In the genomic region with DNA sequence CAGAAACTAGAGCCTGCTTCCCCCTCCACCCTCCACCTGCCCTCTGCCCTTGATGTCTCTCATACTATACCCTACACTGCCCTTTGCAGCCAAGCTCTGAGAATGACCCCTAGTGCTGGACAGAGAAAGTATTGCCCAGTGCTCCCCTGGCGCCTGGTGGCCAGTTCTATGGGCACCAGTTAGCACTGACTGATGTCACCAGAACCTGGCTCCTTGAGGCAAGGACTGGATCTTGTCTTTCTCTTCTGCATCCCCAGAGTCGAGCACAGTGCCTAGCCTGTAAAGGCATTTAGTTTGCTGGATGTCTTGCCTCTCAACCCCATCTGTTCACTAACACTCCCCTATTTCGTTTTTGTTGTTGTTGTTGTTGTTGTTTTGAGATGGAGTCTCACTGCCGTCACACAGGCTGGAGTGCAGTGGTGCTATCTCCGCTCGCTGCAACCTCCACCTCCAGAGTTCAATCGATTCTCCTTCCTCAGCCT, we compare ENCODE assay signal across 10 cellular contexts. TPM values are rescaled to one million over a fixed set of nuclear protein-coding genes. Genes with fewer than 3 reads are reported as not detected.
DNase-seq lines count a peak whose midpoint lies in the region; ATAC-seq, FAIRE-seq and TF ChIP-seq lines count a peak whose summit lies in the region.
"Had no signal": no experiment of that assay in that cellular context is flagged by ENCODE, and none has a peak within 500 bp of the region (broad histone marks: within the 10 kb centered on the region; RNA-seq: fewer than 3 reads in every experiment).

No MANE protein-coding gene starts in this region.

- H3K27ac ChIP-seq in fibroblast of lung (ENCODE audit: insufficient read depth, low read length) (peak overlapping the region; percentile 98), small intestine (ENCODE audit: low read depth in 1 of 2, low read length in 1 of 2) (peak overlapping the region in 1 of 2 donors; percentile 26)

- H3K4me1 Mint-ChIP-seq in osteocyte (ENCODE audit: unreplicated experiment): peaks cover 59% of the 10 kb centered on the region
- no peaks in the 10 kb centered on the region for H3K4me1 Mint-ChIP-seq in stimulated activated memory B cell treated with anti-CD40 and anti-IgM and Interleukin-4, amounts not matched to agents 10 μg/mL and 1 μg/mL and 100 μg/mL, for 72 hours

- H3K4me3 Mint-ChIP-seq in osteocyte (ENCODE audit: unreplicated experiment): no peak overlapping the region
- no peak overlapping the region for H3K4me3 Mint-ChIP-seq in stimulated activated memory B cell treated with anti-CD40 and anti-IgM and Interleukin-4, amounts not matched to agents 10 μg/mL and 1 μg/mL and 100 μg/mL, for 72 hours
- H3K4me3 Mint-ChIP-seq: activated naive CD8-positive, alpha-beta T cell treated with anti-CD3 and anti-CD28 coated beads, Interleukin-2, amount 10 ng/mL, durations not matched to agents 7 days and 5 days had no signal

- no peaks in the 10 kb centered on the region for H4K20me1 ChIP-seq in fibroblast of lung (ENCODE audit: control insufficient read depth, extremely low read depth, insufficient read depth, low read length)

- TF ChIP-seq POLR2A in erythroblast (IDR thresholded peaks at IDR 0.05; ENCODE audit: low read length): no peak

- H3K27me3 Mint-ChIP-seq in osteocyte (ENCODE audit: unreplicated experiment): no peaks in the 10 kb centered on the region
- H3K27me3 Mint-ChIP-seq in stimulated activated memory B cell treated with anti-CD40 and anti-IgM and Interleukin-4, amounts not matched to agents 10 μg/mL and 1 μg/mL and 100 μg/mL, for 72 hours: peaks cover 47% of the 10 kb centered on the region

- H3K4me1 ChIP-seq in fibroblast of lung (ENCODE audit: control insufficient read depth, extremely low read depth, insufficient read depth, low read length) (peaks cover 29% of the 10 kb centered on the region), small intestine (ENCODE audit: control insufficient read depth in 2 of 2, insufficient read depth in 1 of 2, low read depth in 1 of 2, low read length in 1 of 2) (no peaks in the 10 kb centered on the region)

- H3K4me3 ChIP-seq in fibroblast of lung (replicated peaks in 1 of 4; ENCODE audit: control extremely low read depth in 1 of 4, insufficient read depth in 1 of 4, low read depth in 3 of 4, low read length in 4 of 4): no peak overlapping the region
- H3K4me3 ChIP-seq in small intestine (ENCODE audit: low read depth in 1 of 2, low read length in 2 of 2): no peak overlapping the region

- TF ChIP-seq CTCF in fibroblast of lung (conservative IDR thresholded peaks at IDR 0.05 in 1 of 2, IDR thresholded peaks at IDR 0.05 in 1 of 2; ENCODE audit: low read depth in 1 of 2, low read length in 2 of 2) (peak in 1 of 2 donors; percentile 40), osteocyte (IDR thresholded peaks at IDR 0.05) (no peak)

- peaks cover 16% of the 10 kb centered on the region for H3K36me3 Mint-ChIP-seq in osteocyte (ENCODE audit: unreplicated experiment)
- H3K36me3 Mint-ChIP-seq in stimulated activated memory B cell treated with anti-CD40 and anti-IgM and Interleukin-4, amounts not matched to agents 10 μg/mL and 1 μg/mL and 100 μg/mL, for 72 hours: no peaks in the 10 kb centered on the region

- peaks cover 19% of the 10 kb centered on the region for H3K36me3 ChIP-seq in fibroblast of lung (ENCODE audit: control insufficient read depth, insufficient read depth, low read length)
- H3K36me3 ChIP-seq in small intestine (ENCODE audit: control insufficient read depth in 2 of 2, insufficient read depth in 2 of 2, low read length in 2 of 2): no peaks in the 10 kb centered on the region

- no peak overlapping the region for H2AFZ ChIP-seq in fibroblast of lung (ENCODE audit: low read length)

- peak; percentile 65 for DNase-seq in Caki2 (ENCODE audit: low read depth)
- peak; percentile 47 for DNase-seq in RKO (ENCODE audit: low spot score)
- DNase-seq in fibroblast of lung (ENCODE audit: low read depth in 2 of 2): peak; percentile 41 to 49
- no peak for DNase-seq in osteocyte (ENCODE audit: extremely low spot score, unreplicated experiment)
- DNase-seq in erythroblast (lab: John Stamatoyannopoulos, UW): no peak
- no peak for DNase-seq in NCI-H128 (lab: John Stamatoyannopoulos, UW; ENCODE audit: unreplicated experiment)
- DNase-seq in small intestine: no peak
- DNase-seq: activated naive CD8-positive, alpha-beta T cell treated with anti-CD3 and anti-CD28 coated beads, Interleukin-2, amount 10 ng/mL, durations not matched to agents 7 days and 5 days had no signal

- H3K79me2 ChIP-seq in fibroblast of lung (ENCODE audit: control insufficient read depth, insufficient read depth, low read length): peaks cover 32% of the 10 kb centered on the region

- no peaks in the 10 kb centered on the region for H3K9me3 ChIP-seq in fibroblast of lung (ENCODE audit: control insufficient read depth, insufficient read depth, low read depth, low read length)
- H3K9me3 ChIP-seq in small intestine (ENCODE audit: control insufficient read depth, low read depth): no peaks in the 10 kb centered on the region

- FAIRE-seq in small intestine (lab: Jason Lieb, UNC): no peak

- WGBS in small intestine, 3 donors: 73 to 83% (median 80%) methylated on average over 7 of the region's 7 CpGs

- ATAC-seq in stimulated activated memory B cell treated with anti-CD40 and anti-IgM and Interleukin-4, amounts not matched to agents 10 μg/mL and 1 μg/mL and 100 μg/mL, for 72 hours: no peak

- peak overlapping the region; percentile 57 for H3K27ac Mint-ChIP-seq in osteocyte (ENCODE audit: unreplicated experiment)
- no peak overlapping the region for H3K27ac Mint-ChIP-seq in stimulated activated memory B cell treated with anti-CD40 and anti-IgM and Interleukin-4, amounts not matched to agents 10 μg/mL and 1 μg/mL and 100 μg/mL, for 72 hours
- H3K27ac Mint-ChIP-seq: activated naive CD8-positive, alpha-beta T cell treated with anti-CD3 and anti-CD28 coated beads, Interleukin-2, amount 10 ng/mL, durations not matched to agents 7 days and 5 days had no signal

- H3K9me3 Mint-ChIP-seq in osteocyte (ENCODE audit: unreplicated experiment): no peaks in the 10 kb centered on the region
- no peaks in the 10 kb centered on the region for H3K9me3 Mint-ChIP-seq in stimulated activated memory B cell treated with anti-CD40 and anti-IgM and Interleukin-4, amounts not matched to agents 10 μg/mL and 1 μg/mL and 100 μg/mL, for 72 hours
- H3K9me3 Mint-ChIP-seq: activated naive CD8-positive, alpha-beta T cell treated with anti-CD3 and anti-CD28 coated beads, Interleukin-2, amount 10 ng/mL, durations not matched to agents 7 days and 5 days had no signal

- H3K9ac ChIP-seq in fibroblast of lung (ENCODE audit: insufficient read depth, low read length): no peak overlapping the region

- no peak overlapping the region for H3K4me2 ChIP-seq in fibroblast of lung (ENCODE audit: extremely low read depth, insufficient read depth, low read length)

- H3K27me3 ChIP-seq in fibroblast of lung (ENCODE audit: control insufficient read depth, insufficient read depth, low read length) (no peaks in the 10 kb centered on the region), small intestine (ENCODE audit: control insufficient read depth in 2 of 2, insufficient read depth in 2 of 2, low read length in 2 of 2) (no peaks in the 10 kb centered on the region)

- in situ Hi-C loops in Caki2 (cut with HindIII; ENCODE audit: low pct_unique_long_range_greater_than_20kb, low sequenced_read_pairs): no loop called here

RNA-seq across cellular contexts. Expression of a gene that starts 5.9 kb away (rescaled TPM):
- total RNA-seq in Caki2 (2014; rRNA removed; shearing (Covaris generic); ENCODE audit: low replicate concordance): 162 and 199 TPM in 2 replicates
- total RNA-seq in fibroblast of lung: 138 and 141 TPM in 2 replicates
- polyA plus RNA-seq in fibroblast of lung: 25.9 and 26.5 TPM in 2 replicates
- polyA plus RNA-seq in fibroblast of lung (2012): 57.8 and 74.3 TPM in 2 replicates
- polyA minus RNA-seq in fibroblast of lung (ENCODE audit: low replicate concordance): 18.9 and 32.3 TPM in 2 replicates
- total RNA-seq in osteocyte: 50.6 and 55.5 TPM in 2 replicates
- polyA plus RNA-seq in small intestine: 10 to 100 TPM in 1 of 3 donors, 1 to 10 TPM in 1, under 1 TPM in 1; 0.89 to 13.3 (median 5.7) TPM

RNA-seq across cellular contexts. Expression of a gene that starts 41.6 kb away (rescaled TPM):
- total RNA-seq in Caki2 (2014; rRNA removed; shearing (Covaris generic); ENCODE audit: low replicate concordance): not detected in 2 replicates
- total RNA-seq in fibroblast of lung (not detected in 2 replicates), osteocyte (0.43 TPM in 1 of 2 replicates, not detected in the other)
- polyA plus RNA-seq in fibroblast of lung (0.06 and 0.09 TPM in 2 replicates), small intestine (1 to 10 TPM in 2 of 3 donors, under 1 TPM in 1; 0.01 to 5.8 (median 3.2) TPM)
- not detected in 2 replicates for polyA plus RNA-seq in fibroblast of lung (2012)
- not detected in 2 replicates for polyA minus RNA-seq in fibroblast of lung (ENCODE audit: low replicate concordance)
- total RNA-seq: activated naive CD8-positive, alpha-beta T cell treated with anti-CD3 and anti-CD28 coated beads, Interleukin-2, amount 10 ng/mL, durations not matched to agents 7 days and 5 days; posterior vena cava had no signal

RNA-seq across cellular contexts. Expression of a gene that starts 43.8 kb away (rescaled TPM):
- 235 and 239 TPM in 2 replicates for total RNA-seq in Caki2 (2014; rRNA removed; shearing (Covaris generic); ENCODE audit: low replicate concordance)
- total RNA-seq in fibroblast of lung (158 and 195 TPM in 2 replicates), osteocyte (0.56 and 1.6 TPM in 2 replicates)
- polyA plus RNA-seq in fibroblast of lung (438 and 1,081 TPM in 2 replicates), small intestine (100 to 1,000 TPM in 2 of 3 donors, 10 to 100 TPM in 1; 98.6 to 181 (median 126) TPM)
- polyA plus RNA-seq in fibroblast of lung (2012): 450 and 1,109 TPM in 2 replicates
- 886 and 2,174 TPM in 2 replicates for polyA minus RNA-seq in fibroblast of lung (ENCODE audit: low replicate concordance)

Comparison
In these comparisons a context has a peak if more than half of its experiments do, and no peak if none do; other contexts are left out.
1. DNase-seq: peak in Caki2 (single experiment), RKO (single experiment) and fibroblast of lung (2 of 2); none in osteocyte (single experiment), erythroblast (0 of 2), NCI-H128 (single experiment) and small intestine (single experiment).
2. RNA of a gene that starts 43.8 kb away (total RNA-seq): 235 to 239 TPM in Caki2 and 158 to 195 TPM in fibroblast of lung; 0.56 to 1.6 TPM in osteocyte; every median in the first group is over 10 times any median in the second.